8 cellular contexts compared by ENCODE assay signal in the genomic region with DNA sequence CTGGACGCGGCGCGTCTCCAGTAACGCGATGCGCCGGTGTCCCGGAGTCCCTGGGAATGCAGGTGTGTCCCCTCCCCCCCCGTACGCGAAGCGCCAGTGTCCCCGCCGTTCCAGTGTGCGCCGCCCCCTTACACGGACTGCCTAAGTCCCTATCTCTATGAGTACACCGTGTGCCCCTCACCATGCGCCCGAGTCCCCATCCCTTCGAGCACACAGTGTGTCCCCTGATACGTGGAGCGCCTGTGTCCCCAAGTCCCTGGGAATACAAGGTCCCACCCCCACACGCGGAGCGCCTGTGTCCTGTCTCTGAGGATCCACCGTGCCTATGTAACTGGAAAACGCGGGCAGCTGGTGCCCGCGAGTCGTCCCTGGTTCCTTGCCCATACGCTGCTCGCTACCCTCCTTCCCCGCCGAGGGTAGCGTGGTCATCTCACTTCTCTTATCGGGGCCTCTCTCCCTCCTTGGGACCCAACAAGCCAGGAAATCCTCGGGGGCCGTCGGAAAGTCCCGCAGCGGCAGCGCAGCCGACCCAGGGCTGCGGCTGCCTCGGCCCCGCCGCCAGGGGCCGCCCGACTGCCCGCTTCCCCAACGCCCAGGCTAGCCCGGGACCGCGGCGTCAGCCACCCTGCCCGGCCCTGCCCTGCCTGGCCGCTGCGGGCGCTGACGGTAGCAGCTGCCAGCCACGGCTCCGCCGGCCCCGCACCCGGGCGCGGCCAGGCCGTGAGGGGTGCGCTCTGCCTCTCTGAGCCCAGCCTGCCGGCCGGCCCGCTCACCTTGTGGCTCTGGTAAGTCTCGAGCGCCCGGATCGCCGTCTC. TPM values are rescaled to one million over a fixed set of nuclear protein-coding genes. Genes with fewer than 3 reads are reported as not detected.
DNase-seq lines count a peak whose midpoint lies in the region; ATAC-seq and TF ChIP-seq lines count a peak whose summit lies in the region.

No MANE protein-coding gene starts in this region.

- intact Hi-C loops in activated naive CD4-positive, alpha-beta T cell treated with anti-CD3 and anti-CD28 coated beads for 36 hours (cut with micrococcal nuclease), result loop anchor here (1.0 to 10.0 kb wide), 16 partner anchors 11 to 1224 kb away; partner anchors contain the start of genes ARSK, ERAP1, RFESD and RHOBTB3

- H3K4me3 ChIP-seq in SJCRH30, result peak overlapping the region; percentile 90
- peak overlapping the region; percentile 78 to 95 for H3K4me3 ChIP-seq in gastroesophageal sphincter
- peak overlapping the region; percentile 89 to 98 for H3K4me3 ChIP-seq in neutrophil (ENCODE audit: low read depth in 1 of 2, low read length in 1 of 2)

- WGBS in gastroesophageal sphincter (ENCODE audit: low coverage in 1 of 2), 2 donors, result 0% methylated on average over 3 to 17 of the region's 80 CpGs

- peak; percentile 86 to 97 (median 92) for TF ChIP-seq CTCF in gastroesophageal sphincter (IDR thresholded peaks at IDR 0.05)
- peak; percentile 96 for TF ChIP-seq CTCF in neutrophil (IDR thresholded peaks at IDR 0.05)

- DNase-seq in D341Med (ENCODE audit: low spot score) (peak; percentile 90), HK-2 (ENCODE audit: unreplicated experiment) (peak; percentile 69), SJCRH30 (peak; percentile 79 to 83), substantia nigra (lab: John Stamatoyannopoulos, UW) (peak in 48 of 49 donors; percentile 28 to 89 (median 70))
- DNase-seq in activated naive CD4-positive, alpha-beta T cell treated with anti-CD3 and anti-CD28 coated beads for 36 hours, result peak; percentile 76

- H3K4me1 ChIP-seq in SJCRH30 (0 out of 2 replicates have a peak, but pooled peaks cover 2% of the 10 kb centered on the region), gastroesophageal sphincter (peaks cover 6 to 48% (median 11%) of the 10 kb centered on the region in 3 donors), neutrophil (ENCODE audit: control insufficient read depth in 1 of 2, insufficient read depth in 1 of 2, low read depth in 1 of 2, low read length in 1 of 2) (peaks cover 49 to 53% of the 10 kb centered on the region in 2 experiments)

- peaks cover 45% of the 10 kb centered on the region for H3K4me1 Mint-ChIP-seq in activated naive CD4-positive, alpha-beta T cell treated with anti-CD3 and anti-CD28 coated beads for 36 hours (ENCODE audit: low read depth)

- no peaks in the 10 kb centered on the region for H3K9me3 Mint-ChIP-seq in activated naive CD4-positive, alpha-beta T cell treated with anti-CD3 and anti-CD28 coated beads for 36 hours

- H3K4me3 Mint-ChIP-seq in activated naive CD4-positive, alpha-beta T cell treated with anti-CD3 and anti-CD28 coated beads for 36 hours, result peak overlapping the region; percentile 93

- H3K36me3 ChIP-seq in SJCRH30 (no peaks in the 10 kb centered on the region), gastroesophageal sphincter (no peaks in the 10 kb centered on the region), neutrophil (no peaks in the 10 kb centered on the region)

- peak; percentile 58 for ATAC-seq in GM19467 (IDR thresholded peaks at IDR 0.05; ENCODE audit: unreplicated experiment)
- ATAC-seq in gastroesophageal sphincter, result peak; percentile 79

- no peak for TF ChIP-seq EP300 in gastroesophageal sphincter (IDR thresholded peaks at IDR 0.05)

- CTCF ChIA-PET in activated naive CD4-positive, alpha-beta T cell treated with anti-CD3 and anti-CD28 coated beads for 36 hours (lab: Charles Lee), result interaction anchor here (1.2 to 3.9 kb wide), 5 partner anchors 10 to 375 kb away, joined by 3 to 21 read pairs (median 5); no protein-coding TSS in a partner anchor

- H3K36me3 Mint-ChIP-seq in activated naive CD4-positive, alpha-beta T cell treated with anti-CD3 and anti-CD28 coated beads for 36 hours (ENCODE audit: low read depth), result peaks cover 13% of the 10 kb centered on the region

- H3K27ac ChIP-seq in SJCRH30 (peak overlapping the region; percentile 69), gastroesophageal sphincter (peak overlapping the region; percentile 84 to 99 (median 98)), neutrophil (peak overlapping the region; percentile 99), substantia nigra (ENCODE audit: low read depth, low read length, poor library complexity, severe bottlenecking) (peak overlapping the region; percentile 97)

- no peak for TF ChIP-seq POLR2A in gastroesophageal sphincter (IDR thresholded peaks at IDR 0.05)

- H3K9me3 ChIP-seq in SJCRH30 (replicated peaks), result no peaks in the 10 kb centered on the region
- H3K9me3 ChIP-seq in gastroesophageal sphincter, result no peaks in the 10 kb centered on the region
- no peaks in the 10 kb centered on the region for H3K9me3 ChIP-seq in neutrophil

- H3K27ac Mint-ChIP-seq in activated naive CD4-positive, alpha-beta T cell treated with anti-CD3 and anti-CD28 coated beads for 36 hours, result peak overlapping the region; percentile 89

- no peaks in the 10 kb centered on the region for H3K27me3 Mint-ChIP-seq in activated naive CD4-positive, alpha-beta T cell treated with anti-CD3 and anti-CD28 coated beads for 36 hours (ENCODE audit: low read depth)

- H3K27me3 ChIP-seq in SJCRH30 (no peaks in the 10 kb centered on the region), gastroesophageal sphincter (no peaks in the 10 kb centered on the region), neutrophil (no peaks in the 10 kb centered on the region)

RNA-seq across cellular contexts. Expression of gene ELL2, which starts 0.6 kb away (rescaled TPM):
- 3.6 and 4.2 TPM in 2 replicates for total RNA-seq in SJCRH30 (2014; rRNA removed; shearing (Covaris generic))
- 10 to 100 TPM; 75.0 to 78.6 TPM for total RNA-seq in activated naive CD4-positive, alpha-beta T cell treated with anti-CD3 and anti-CD28 coated beads for 36 hours
- total RNA-seq in gastroesophageal sphincter, result 100 to 1,000 TPM in 1 of 4 donors, 10 to 100 TPM in 3; 38.4 to 117 (median 59.3) TPM

Comparison
In these comparisons a context has a peak if more than half of its experiments do, and no peak if none do; other contexts are left out.
1. Peak in every context shown above with its lines: DNase-seq, ATAC-seq, H3K4me3 ChIP-seq and H3K27ac ChIP-seq.